Comparison of ENCODE assay signal across 23 cellular contexts in genomic region chr10:97136744-97137143, GRCh38. TPM values are rescaled to one million over a fixed set of nuclear protein-coding genes. Genes with fewer than 3 reads are reported as not detected.
DNase-seq lines count a peak whose midpoint lies in the region; ATAC-seq, FAIRE-seq and TF ChIP-seq lines count a peak whose summit lies in the region.
"Had no signal": no experiment of that assay in that cellular context is flagged by ENCODE, and none has a peak within 500 bp of the region (broad histone marks: within the 10 kb centered on the region; RNA-seq: fewer than 3 reads in every experiment).

No MANE protein-coding gene starts in this region.

- no peaks in the 10 kb centered on the region for H3K9me3 Mint-ChIP-seq in stimulated activated naive B cell treated with anti-CD40 and anti-IgM and Interleukin-4, amounts not matched to agents 10 μg/mL and 1 μg/mL and 100 μg/mL, for 72 hours
- no peaks in the 10 kb centered on the region for H3K9me3 Mint-ChIP-seq in stimulated activated memory B cell treated with anti-CD40 and anti-IgM and Interleukin-4, amounts not matched to agents 10 μg/mL and 1 μg/mL and 100 μg/mL, for 72 hours
- H3K9me3 Mint-ChIP-seq: CD4-positive, alpha-beta memory T cell; T-cell had no signal

- no peak overlapping the region for H2AFZ ChIP-seq in mammary epithelial cell (ENCODE audit: low read depth, low read length)

- no peak overlapping the region for H3K4me2 ChIP-seq in mammary epithelial cell (ENCODE audit: insufficient read depth, low read depth, low read length)

- H3K4me3 ChIP-seq in mammary epithelial cell (replicated peaks in 1 of 3; ENCODE audit: insufficient read depth in 1 of 3, low read depth in 2 of 3, low read length in 3 of 3), result no peak overlapping the region
- H3K4me3 ChIP-seq: Peyer's patch, SJCRH30 had no signal

- H3K4me3 Mint-ChIP-seq in stimulated activated naive B cell treated with anti-CD40 and anti-IgM and Interleukin-4, amounts not matched to agents 10 μg/mL and 1 μg/mL and 100 μg/mL, for 72 hours, result no peak overlapping the region
- H3K4me3 Mint-ChIP-seq in stimulated activated memory B cell treated with anti-CD40 and anti-IgM and Interleukin-4, amounts not matched to agents 10 μg/mL and 1 μg/mL and 100 μg/mL, for 72 hours, result no peak overlapping the region
- H3K4me3 Mint-ChIP-seq: CD4-positive, alpha-beta memory T cell; T-cell had no signal

- CTCF ChIA-PET in mammary epithelial cell (lab: Charles Lee; ENCODE audit: low non-redundant PET), result no interaction called here

- FAIRE-seq in GM18507 (lab: Jason Lieb, UNC), result peak; percentile 24

- no peaks in the 10 kb centered on the region for H4K20me1 ChIP-seq in mammary epithelial cell (ENCODE audit: insufficient read depth, low read length)

- H3K27ac ChIP-seq in mammary epithelial cell (ENCODE audit: insufficient read depth, low read depth, low read length), result no peak overlapping the region
- H3K27ac ChIP-seq: Peyer's patch, SJCRH30 had no signal

- no TSS peak for BruUV-seq in mammary epithelial cell (replicated peaks; lab: Mats Ljungman, UMichigan)

- no peak for ATAC-seq in stimulated activated naive B cell treated with anti-CD40 and anti-IgM and Interleukin-4, amounts not matched to agents 10 μg/mL and 1 μg/mL and 100 μg/mL, for 72 hours (replicated peaks)
- no peak for ATAC-seq in stimulated activated memory B cell treated with anti-CD40 and anti-IgM and Interleukin-4, amounts not matched to agents 10 μg/mL and 1 μg/mL and 100 μg/mL, for 72 hours
- ATAC-seq in left lobe of liver, result no peak
- ATAC-seq: T-cell had no signal

- in situ Hi-C loops in mammary epithelial cell (cut with MboI; ENCODE audit: low sequenced_read_pairs in 2 of 2), result no loop called here

- no peaks in the 10 kb centered on the region for H3K4me1 ChIP-seq in mammary epithelial cell (ENCODE audit: insufficient read depth, low read length)
- H3K4me1 ChIP-seq: Caco-2, Peyer's patch had no signal

- 60% methylated on average over 4 of the region's 4 CpGs for WGBS in mammary epithelial cell (ENCODE audit: low coverage, missing lambda C conversion rate)

- no peak for TF ChIP-seq CTCF in mammary epithelial cell (conservative IDR thresholded peaks at IDR 0.05 in 1 of 2, IDR thresholded peaks at IDR 0.05 in 1 of 2; ENCODE audit: extremely low read depth in 1 of 2, insufficient read depth in 1 of 2, low read depth in 1 of 2, low read length in 2 of 2)

- H3K36me3 ChIP-seq in mammary epithelial cell (ENCODE audit: insufficient read depth, low read length), result no peaks in the 10 kb centered on the region
- H3K36me3 ChIP-seq: Peyer's patch, SJCRH30 had no signal

- dilution Hi-C loops in mammary epithelial cell (cut with HindIII; ENCODE audit: low sequenced_read_pairs), result no loop called here

- peaks cover 0 to 4% of the 10 kb centered on the region in 2 donors for H3K4me1 Mint-ChIP-seq in stimulated activated naive B cell treated with anti-CD40 and anti-IgM and Interleukin-4, amounts not matched to agents 10 μg/mL and 1 μg/mL and 100 μg/mL, for 72 hours
- H3K4me1 Mint-ChIP-seq in stimulated activated memory B cell treated with anti-CD40 and anti-IgM and Interleukin-4, amounts not matched to agents 10 μg/mL and 1 μg/mL and 100 μg/mL, for 72 hours, result peaks cover 14% of the 10 kb centered on the region
- H3K4me1 Mint-ChIP-seq: CD4-positive, alpha-beta memory T cell; T-cell had no signal

- no peak overlapping the region for H3K9ac ChIP-seq in mammary epithelial cell (ENCODE audit: insufficient read depth, low read length)

- intact Hi-C loops in mammary epithelial cell (cut with micrococcal nuclease), result no loop called here

- H3K27me3 ChIP-seq in mammary epithelial cell (ENCODE audit: insufficient read depth, low read length), result no peaks in the 10 kb centered on the region
- H3K27me3 ChIP-seq: Peyer's patch, SJCRH30 had no signal

- peak overlapping the region; percentile 57 for H3K27ac Mint-ChIP-seq in stimulated activated naive B cell treated with anti-CD40 and anti-IgM and Interleukin-4, amounts not matched to agents 10 μg/mL and 1 μg/mL and 100 μg/mL, for 72 hours
- no peak overlapping the region for H3K27ac Mint-ChIP-seq in stimulated activated memory B cell treated with anti-CD40 and anti-IgM and Interleukin-4, amounts not matched to agents 10 μg/mL and 1 μg/mL and 100 μg/mL, for 72 hours
- H3K27ac Mint-ChIP-seq: CD4-positive, alpha-beta memory T cell; T-cell had no signal

- peaks cover 10 to 43% of the 10 kb centered on the region in 2 donors for H3K27me3 Mint-ChIP-seq in stimulated activated naive B cell treated with anti-CD40 and anti-IgM and Interleukin-4, amounts not matched to agents 10 μg/mL and 1 μg/mL and 100 μg/mL, for 72 hours
- H3K27me3 Mint-ChIP-seq in stimulated activated memory B cell treated with anti-CD40 and anti-IgM and Interleukin-4, amounts not matched to agents 10 μg/mL and 1 μg/mL and 100 μg/mL, for 72 hours, result peaks cover 74% of the 10 kb centered on the region

- DNase-seq in GM18507 (ENCODE audit: extremely low spot score, insufficient read length, low read depth), result no peak
- peak; percentile 15 for DNase-seq in NCI-H510A (lab: John Stamatoyannopoulos, UW)
- peak; percentile 55 for DNase-seq in left kidney (ENCODE audit: low read depth, low spot score)
- no peak for DNase-seq in stimulated activated naive B cell treated with anti-CD40 and anti-IgM and Interleukin-4, amounts not matched to agents 10 μg/mL and 1 μg/mL and 100 μg/mL, for 72 hours
- DNase-seq in mammary epithelial cell, result no peak
- no peak for DNase-seq in left lobe of liver (ENCODE audit: low spot score)
- DNase-seq: Caco-2; CD4-positive, alpha-beta memory T cell; DMS 273 treated with DMSO at 0.1 percent for 48 hours; H7; KBM-7; MM.1S; NCI-H1092; NCI-H146; NCI-H2029; NCI-H2227 treated with DMSO at 0.1 percent for 48 hours; NCI-H526; NK-92 treated with Interleukin-12 subunit alpha and Interleukin-12 subunit beta, amount 100 ng/mL, for 24 hours; Peyer's patch; SJCRH30; T-cell had no signal

- H3K79me2 ChIP-seq in mammary epithelial cell (ENCODE audit: insufficient read depth, low read length), result no peaks in the 10 kb centered on the region

- no peaks in the 10 kb centered on the region for H3K9me3 ChIP-seq in mammary epithelial cell (replicated peaks; ENCODE audit: insufficient read depth, low read length)
- H3K9me3 ChIP-seq: Caco-2, Peyer's patch, SJCRH30 had no signal

- H3K36me3 Mint-ChIP-seq in stimulated activated naive B cell treated with anti-CD40 and anti-IgM and Interleukin-4, amounts not matched to agents 10 μg/mL and 1 μg/mL and 100 μg/mL, for 72 hours, result no peaks in the 10 kb centered on the region
- H3K36me3 Mint-ChIP-seq in stimulated activated memory B cell treated with anti-CD40 and anti-IgM and Interleukin-4, amounts not matched to agents 10 μg/mL and 1 μg/mL and 100 μg/mL, for 72 hours, result no peaks in the 10 kb centered on the region
- H3K36me3 Mint-ChIP-seq: CD4-positive, alpha-beta memory T cell; T-cell had no signal

RNA-seq across cellular contexts. Expression of gene SLIT1, which starts 49.0 kb away (rescaled TPM):
- total RNA-seq in mammary epithelial cell, result not detected
- not detected for polyA plus RNA-seq in mammary epithelial cell
- not detected for polyA minus RNA-seq in mammary epithelial cell
- total RNA-seq in left lobe of liver, result 0.08 TPM
- total RNA-seq: HT1080 had no signal

Comparison
In these comparisons a context has a peak if more than half of its experiments do, and no peak if none do; other contexts are left out.
1. DNase-seq: peak in NCI-H510A (single experiment) and left kidney (single experiment); none in GM18507 (single experiment), stimulated activated naive B cell treated with anti-CD40 and anti-IgM and Interleukin-4, amounts not matched to agents 10 μg/mL and 1 μg/mL and 100 μg/mL, for 72 hours (single experiment), mammary epithelial cell (single experiment) and left lobe of liver (single experiment).